ENCODE assay signal across 8 cellular contexts in the genomic region with DNA sequence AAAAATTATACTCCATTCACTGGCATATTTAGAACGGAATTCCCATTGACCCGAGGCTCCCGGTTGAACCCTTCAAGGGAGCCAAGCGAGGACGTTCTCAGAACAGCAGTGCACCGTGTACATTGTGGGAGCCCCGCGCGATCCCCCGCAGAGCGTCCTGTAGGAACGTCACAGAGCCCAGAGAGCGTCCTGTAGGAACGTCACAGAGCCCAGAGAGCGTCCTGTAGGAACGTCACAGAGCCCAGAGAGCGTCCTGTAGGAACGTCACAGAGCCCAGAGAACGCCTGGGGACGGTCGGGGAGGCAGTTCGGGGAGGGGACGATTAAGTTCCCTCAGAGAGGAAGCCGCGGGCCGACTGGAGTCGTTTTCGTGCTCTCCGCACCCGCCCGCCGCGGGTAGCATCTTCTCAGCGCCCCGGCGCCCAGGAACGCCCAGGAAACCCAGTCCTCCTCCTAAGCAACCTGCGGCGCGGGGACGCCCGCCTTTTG. TPM values are rescaled to one million over a fixed set of nuclear protein-coding genes. Genes with fewer than 3 reads are reported as not detected.
A peak's percentile ranks its signal among the peaks of the same experiment; 100 is the strongest.
DNase-seq lines count a peak whose midpoint lies in the region; ATAC-seq and TF ChIP-seq lines count a peak whose summit lies in the region.

No MANE protein-coding gene starts in this region.

- no peaks in the 10 kb centered on the region for H3K9me3 ChIP-seq in BE2C

- no peaks in the 10 kb centered on the region for H3K27me3 ChIP-seq in BE2C

- DNase-seq in BE2C (peak; percentile 79), NOMO-1 treated with dmso at 0.1 percent for 144 hours (lab: John Stamatoyannopoulos, UW; ENCODE audit: unreplicated experiment) (peak; percentile 92), germinal center (ENCODE audit: low spot score) (peak; percentile 17), omental fat pad (ENCODE audit: low spot score) (peak; percentile 54), kidney tubule cell (ENCODE audit: low spot score) (no peak)
- peak; percentile 76 for DNase-seq in activated T-helper 2 cell treated with anti-CD3 and anti-CD28 coated beads, Interferon-gamma antibody, Interleukin-2, Interleukin-4, amounts not matched to agents 10 μg/mL and 5 μg/mL and 100 μg/mL, durations not matched to agents 14 hours and 24 hours and 36 hours (ENCODE audit: low spot score)

- H3K4me1 ChIP-seq in BE2C: no peaks in the 10 kb centered on the region; the same call in 1 of the 2 replicates

- peaks cover 28% of the 10 kb centered on the region for H3K4me1 Mint-ChIP-seq in activated T-helper 2 cell treated with anti-CD3 and anti-CD28 coated beads, Interferon-gamma antibody, Interleukin-2, Interleukin-4, amounts not matched to agents 10 μg/mL and 5 μg/mL and 100 μg/mL, durations not matched to agents 14 hours and 24 hours and 36 hours (ENCODE audit: low read depth)

- peaks cover 17% of the 10 kb centered on the region for H3K36me3 ChIP-seq in BE2C

- ATAC-seq in GM18861 (IDR thresholded peaks at IDR 0.05; ENCODE audit: unreplicated experiment) (peak; percentile 22), HG03066 (IDR thresholded peaks at IDR 0.05; ENCODE audit: low read depth, unreplicated experiment) (peak; percentile 52), omental fat pad (ENCODE audit: low FRiP score) (peak; percentile 89)

- H3K9me3 Mint-ChIP-seq in activated T-helper 2 cell treated with anti-CD3 and anti-CD28 coated beads, Interferon-gamma antibody, Interleukin-2, Interleukin-4, amounts not matched to agents 10 μg/mL and 5 μg/mL and 100 μg/mL, durations not matched to agents 14 hours and 24 hours and 36 hours: no peaks in the 10 kb centered on the region

- no peaks in the 10 kb centered on the region for H3K27me3 Mint-ChIP-seq in activated T-helper 2 cell treated with anti-CD3 and anti-CD28 coated beads, Interferon-gamma antibody, Interleukin-2, Interleukin-4, amounts not matched to agents 10 μg/mL and 5 μg/mL and 100 μg/mL, durations not matched to agents 14 hours and 24 hours and 36 hours (ENCODE audit: low read depth)

- H3K36me3 Mint-ChIP-seq in activated T-helper 2 cell treated with anti-CD3 and anti-CD28 coated beads, Interferon-gamma antibody, Interleukin-2, Interleukin-4, amounts not matched to agents 10 μg/mL and 5 μg/mL and 100 μg/mL, durations not matched to agents 14 hours and 24 hours and 36 hours (ENCODE audit: low read depth): peaks cover 32% of the 10 kb centered on the region

- peak overlapping the region; percentile 87 for H3K4me3 Mint-ChIP-seq in activated T-helper 2 cell treated with anti-CD3 and anti-CD28 coated beads, Interferon-gamma antibody, Interleukin-2, Interleukin-4, amounts not matched to agents 10 μg/mL and 5 μg/mL and 100 μg/mL, durations not matched to agents 14 hours and 24 hours and 36 hours (ENCODE audit: low read depth)

- no peak for TF ChIP-seq CTCF in BE2C (IDR thresholded peaks at IDR 0.05; ENCODE audit: low read depth, low read length)
- TF ChIP-seq CTCF in omental fat pad (IDR thresholded peaks at IDR 0.05): no peak

- peak overlapping the region; percentile 95 for H3K27ac Mint-ChIP-seq in activated T-helper 2 cell treated with anti-CD3 and anti-CD28 coated beads, Interferon-gamma antibody, Interleukin-2, Interleukin-4, amounts not matched to agents 10 μg/mL and 5 μg/mL and 100 μg/mL, durations not matched to agents 14 hours and 24 hours and 36 hours

- peak overlapping the region; percentile 95 for H3K4me3 ChIP-seq in BE2C (ENCODE audit: low read depth, low read length)

- intact Hi-C loops in activated T-helper 2 cell treated with anti-CD3 and anti-CD28 coated beads, Interferon-gamma antibody, Interleukin-2, Interleukin-4, amounts not matched to agents 10 μg/mL and 5 μg/mL and 100 μg/mL, durations not matched to agents 14 hours and 24 hours and 36 hours (cut with micrococcal nuclease): loop anchor here (1.0 to 10.0 kb wide), 8 partner anchors 15 to 846 kb away; a partner anchor contains a TSS

RNA-seq across cellular contexts. Expression of a gene that starts 0.5 kb away (rescaled TPM):
- 143 TPM for polyA plus RNA-seq in BE2C (2012; ENCODE audit: insufficient read depth, insufficient read length, low read depth)
- total RNA-seq in activated T-helper 2 cell treated with anti-CD3 and anti-CD28 coated beads, Interferon-gamma antibody, Interleukin-2, Interleukin-4, amounts not matched to agents 10 μg/mL and 5 μg/mL and 100 μg/mL, durations not matched to agents 14 hours and 24 hours and 36 hours: 206 and 217 TPM in 2 replicates
- 100 to 1,000 TPM in 3 of 4 donors, 10 to 100 TPM in 1; 70.8 to 487 (median 228) TPM for total RNA-seq in omental fat pad

Comparison
In these comparisons a context has a peak if more than half of its experiments do, and no peak if none do; other contexts are left out.
1. ATAC-seq: peak in every context shown above with its lines; median percentile 89 in omental fat pad; 52 in HG03066; 22 in GM18861.